In genomic region chr5:14239951-14240350, GRCh38 we compare ENCODE assay signal across 1 cellular context.
TF ChIP-seq lines count a peak whose summit lies in the region.

No MANE protein-coding gene starts in this region.

TF ChIP-seq in GM23338, 12 proteins besides CTCF, POLR2A, EP300 and RAD21 (continued from another document):
- no peak for TF ChIP-seq REST (IDR thresholded peaks at IDR 0.05; ENCODE audit: unreplicated experiment)
- TF ChIP-seq POLR2AphosphoS5 (IDR thresholded peaks at IDR 0.05; ENCODE audit: low read depth) = no peak
- no peak for TF ChIP-seq EZH2phosphoT487 (IDR thresholded peaks at IDR 0.05; ENCODE audit: unreplicated experiment)
- no peak for TF ChIP-seq CREB1 (CRISPR knock-in tag; IDR thresholded peaks at IDR 0.05; ENCODE audit: low read depth)
- no peak for TF ChIP-seq ETS1 (IDR thresholded peaks at IDR 0.05)
- TF ChIP-seq ZNF462 (CRISPR knock-in tag; IDR thresholded peaks at IDR 0.05) = no peak
- no peak for TF ChIP-seq EZH2 (IDR thresholded peaks at IDR 0.05; ENCODE audit: low read depth, unreplicated experiment)
- TF ChIP-seq JUNB (IDR thresholded peaks at IDR 0.05; ENCODE audit: unreplicated experiment) = no peak
- no peak for TF ChIP-seq ZNF331 (CRISPR knock-in tag; IDR thresholded peaks at IDR 0.05; ENCODE audit: low read depth)
- no peak for TF ChIP-seq STAT1 (IDR thresholded peaks at IDR 0.05; ENCODE audit: unreplicated experiment)
